Comparison of ENCODE assay signal across 26 cellular contexts in genomic region chr10:133115981-133116380, GRCh38. TPM values are rescaled to one million over a fixed set of nuclear protein-coding genes. Genes with fewer than 3 reads are reported as not detected.
"Had no signal": no experiment of that assay in that cellular context is flagged by ENCODE, and none has a peak within 500 bp of the region (broad histone marks: within the 10 kb centered on the region; RNA-seq: fewer than 3 reads in every experiment).

No MANE protein-coding gene starts in this region.

- ATAC-seq: activated CD8-positive, alpha-beta T cell treated with anti-CD3 and anti-CD28 coated beads, Interleukin-2, amount 10 ng/mL, durations not matched to agents 7 days and 5 days; K562; Right ventricle myocardium inferior; T-cell had no signal

- FAIRE-seq: astrocyte, K562, TTC549 had no signal

- H3K4me3 ChIP-seq: K562, SK-N-MC had no signal

- DNase-seq: activated CD4-positive, alpha-beta T cell treated with anti-CD3 and anti-CD28 coated beads for 4 hours; activated CD4-positive, alpha-beta T cell treated with anti-CD3 and anti-CD28 coated beads, Interleukin-2, amount 50 U/mL, for 4 hours; activated CD8-positive, alpha-beta memory T cell treated with anti-CD3 and anti-CD28 coated beads, Interleukin-2, amount 50 U/mL, for 48 hours; activated CD8-positive, alpha-beta T cell treated with anti-CD3 and anti-CD28 coated beads, Interleukin-2, amount 10 ng/mL, durations not matched to agents 7 days and 5 days; activated naive CD4-positive, alpha-beta T cell; activated T-cell treated with anti-CD3 and anti-CD28 coated beads, Interleukin-2, amount 50 U/mL, for 1 hour; amygdala; Karpas-422; MM.1S; NCI-H1105; NCI-H1436; NCI-H1694 treated with DMSO at 0.1 percent for 48 hours; NCI-H2081; NCI-H510A treated with DMSO at 0.1 percent for 48 hours; NCI-H69; NK-92 treated with Interleukin-12 subunit alpha and Interleukin-12 subunit beta, amount 100 ng/mL, for 24 hours; OCI-M1; RPMI8226; T-cell; T-helper 2 cell; T1000 had no signal

- H3K27ac ChIP-seq: SK-N-MC had no signal

RNA-seq across cellular contexts. Expression of gene ADGRA1, which starts 28.3 kb away (rescaled TPM):
- total RNA-seq: activated CD8-positive, alpha-beta T cell treated with anti-CD3 and anti-CD28 coated beads, Interleukin-2, amount 10 ng/mL, durations not matched to agents 7 days and 5 days; astrocyte; K562; Right ventricle myocardium inferior; T-cell had no signal
- polyA plus RNA-seq: K562 had no signal

RNA-seq across cellular contexts. Expression of gene KNDC1, which starts 44.0 kb away (rescaled TPM):
- total RNA-seq: Right ventricle myocardium inferior had no signal
